In the genomic region with DNA sequence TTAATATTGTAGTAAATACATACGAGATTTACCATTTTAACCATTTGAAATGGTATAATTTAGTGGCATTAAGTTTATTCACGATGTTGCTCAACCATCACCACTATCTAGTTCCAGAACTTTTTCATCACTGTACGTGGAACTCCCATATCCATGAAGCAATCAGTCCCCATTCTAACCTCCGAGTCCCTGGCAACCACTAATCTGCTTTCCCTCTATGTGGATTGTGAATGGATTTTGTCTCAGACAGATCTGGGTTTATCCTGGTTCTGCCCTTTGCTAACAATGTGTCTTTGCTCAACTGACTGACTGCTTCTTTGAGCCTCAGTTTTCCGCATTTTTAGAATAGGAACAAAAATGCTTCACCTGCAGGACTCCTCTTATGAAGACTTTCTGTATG, we compare ENCODE assay signal across 1 cellular context.
TF ChIP-seq lines count a peak whose summit lies in the region.

No MANE protein-coding gene starts in this region.

TF ChIP-seq in HepG2, 621 proteins besides CTCF, POLR2A, EP300 and RAD21:
- TF ChIP-seq, protein P1, sequence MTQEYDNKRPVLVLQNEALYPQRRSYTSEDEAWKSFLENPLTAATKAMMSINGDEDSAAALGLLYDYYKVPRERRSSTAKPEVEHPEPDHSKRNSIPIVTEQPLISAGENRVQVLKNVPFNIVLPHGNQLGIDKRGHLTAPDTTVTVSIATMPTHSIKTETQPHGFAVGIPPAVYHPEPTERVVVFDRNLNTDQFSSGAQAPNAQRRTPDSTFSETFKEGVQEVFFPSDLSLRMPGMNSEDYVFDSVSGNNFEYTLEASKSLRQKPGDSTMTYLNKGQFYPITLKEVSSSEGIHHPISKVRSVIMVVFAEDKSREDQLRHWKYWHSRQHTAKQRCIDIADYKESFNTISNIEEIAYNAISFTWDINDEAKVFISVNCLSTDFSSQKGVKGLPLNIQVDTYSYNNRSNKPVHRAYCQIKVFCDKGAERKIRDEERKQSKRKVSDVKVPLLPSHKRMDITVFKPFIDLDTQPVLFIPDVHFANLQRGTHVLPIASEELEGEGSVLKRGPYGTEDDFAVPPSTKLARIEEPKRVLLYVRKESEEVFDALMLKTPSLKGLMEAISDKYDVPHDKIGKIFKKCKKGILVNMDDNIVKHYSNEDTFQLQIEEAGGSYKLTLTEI (CRISPR knock-in tag; conservative IDR thresholded peaks at IDR 0.05): no peak
- TF ChIP-seq ZNF3 (CRISPR knock-in tag; IDR thresholded peaks at IDR 0.05) (0 out of 2 replicates have a peak, but pooled peaks have one; percentile 5), SAFB2 (CRISPR knock-in tag; IDR thresholded peaks at IDR 0.05; ENCODE audit: borderline replicate concordance, low read depth) (no peak), ZNF430 (CRISPR knock-in tag; IDR thresholded peaks at IDR 0.05) (no peak), ZIK1 (CRISPR knock-in tag; IDR thresholded peaks at IDR 0.05; ENCODE audit: borderline replicate concordance, low read depth) (no peak), RBM22 (optimal IDR thresholded peaks at IDR 0.05; ENCODE audit: low read length) (no peak)
- TF ChIP-seq, protein P2, sequence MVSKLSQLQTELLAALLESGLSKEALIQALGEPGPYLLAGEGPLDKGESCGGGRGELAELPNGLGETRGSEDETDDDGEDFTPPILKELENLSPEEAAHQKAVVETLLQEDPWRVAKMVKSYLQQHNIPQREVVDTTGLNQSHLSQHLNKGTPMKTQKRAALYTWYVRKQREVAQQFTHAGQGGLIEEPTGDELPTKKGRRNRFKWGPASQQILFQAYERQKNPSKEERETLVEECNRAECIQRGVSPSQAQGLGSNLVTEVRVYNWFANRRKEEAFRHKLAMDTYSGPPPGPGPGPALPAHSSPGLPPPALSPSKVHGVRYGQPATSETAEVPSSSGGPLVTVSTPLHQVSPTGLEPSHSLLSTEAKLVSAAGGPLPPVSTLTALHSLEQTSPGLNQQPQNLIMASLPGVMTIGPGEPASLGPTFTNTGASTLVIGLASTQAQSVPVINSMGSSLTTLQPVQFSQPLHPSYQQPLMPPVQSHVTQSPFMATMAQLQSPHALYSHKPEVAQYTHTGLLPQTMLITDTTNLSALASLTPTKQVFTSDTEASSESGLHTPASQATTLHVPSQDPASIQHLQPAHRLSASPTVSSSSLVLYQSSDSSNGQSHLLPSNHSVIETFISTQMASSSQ (IDR thresholded peaks at IDR 0.05; ENCODE audit: low read depth): no peak
- TF ChIP-seq, protein P2 (CRISPR knock-in tag; IDR thresholded peaks at IDR 0.05; ENCODE audit: borderline replicate concordance): no peak
TF ChIP-seq in HepG2: peak in this region for 1.
